In genomic region chr3:96843505-96844203, GRCh38 we compare ENCODE assay signal across 20 cellular contexts.
"Had no signal": no experiment of that assay in that cellular context is flagged by ENCODE, and none has a peak within 500 bp of the region (broad histone marks: within the 10 kb centered on the region; RNA-seq: fewer than 3 reads in every experiment).

No MANE protein-coding gene starts in this region.

- ATAC-seq: activated naive CD4-positive, alpha-beta T cell treated with anti-CD3 and anti-CD28 coated beads, Interleukin-2, amount 50 U/mL, for 72 hours; esophagus mucosa; left lobe of liver; natural killer cell treated with Interleukin-12 subunit alpha and Interleukin-12 subunit beta and Interleukin-15 and Interleukin-18, amount 100 ng/mL, for 72 hours; sciatic nerve; stimulated activated naive B cell treated with anti-CD40 and anti-IgM and Interleukin-4, amounts not matched to agents 10 μg/mL and 1 μg/mL and 100 μg/mL, for 72 hours had no signal

- H3K4me3 ChIP-seq: dorsolateral prefrontal cortex, spleen, tibial nerve, vagina had no signal

- DNase-seq: activated CD4-positive, alpha-beta T cell treated with anti-CD3 and anti-CD28 coated beads, Interleukin-2, amount 50 U/mL, for 4 hours; activated CD4-positive, CD25-positive, alpha-beta regulatory T cell treated with anti-CD3 and anti-CD28 coated beads, Interleukin-2, amount 50 U/mL, for 72 hours; activated effector memory CD4-positive, alpha-beta T cell treated with Interleukin-2 at 50 U/mL for 16 hours; activated T-cell treated with anti-CD3 and anti-CD28 coated beads, Interleukin-2, amount 50 U/mL, for 1 hour; brain microvascular endothelial cell; cerebellar nuclear complex; dorsolateral prefrontal cortex; foreskin fibroblast; mammary epithelial cell; nucleus accumbens; spleen; stimulated activated CD4-positive, alpha-beta T cell treated with anti-CD3 and anti-CD28 coated beads, Interleukin-1b, Interleukin-23, amount 100 ng/mL, for 48 hours; stimulated activated naive B cell treated with anti-CD40 and anti-IgM and Interleukin-4, amounts not matched to agents 10 μg/mL and 1 μg/mL and 100 μg/mL, for 72 hours had no signal
